In genomic region chr18:48996901-48997463, GRCh38 we compare ENCODE assay signal across 7 cellular contexts. TPM values are rescaled to one million over a fixed set of nuclear protein-coding genes. Genes with fewer than 3 reads are reported as not detected.
DNase-seq lines count a peak whose midpoint lies in the region; ATAC-seq, FAIRE-seq and TF ChIP-seq lines count a peak whose summit lies in the region.

No MANE protein-coding gene starts in this region.

- H3K27me3 ChIP-seq in OCI-LY1 (ENCODE audit: insufficient read depth, low read length) (peaks cover 12% of the 10 kb centered on the region; the same call in 1 of the 2 replicates), H1 (replicated peaks in 1 of 4; ENCODE audit: control insufficient read depth in 3 of 4, extremely low read depth in 1 of 4, insufficient read depth in 3 of 4, low read length in 3 of 4) (no peaks in the 10 kb centered on the region; a peak in 3 of 7 replicates), neuronal stem cell (ENCODE audit: control insufficient read depth in 3 of 3, insufficient read depth in 3 of 3, low read depth in 1 of 3, low read length in 3 of 3) (peaks cover 0 to 12% (median under 1%) of the 10 kb centered on the region in 3 experiments)

- 74% methylated on average over 8 of the region's 8 CpGs; no CpG with 5 or more reads in 1 of the 2 experiments for WGBS in H1 (ENCODE audit: extremely low coverage in 1 of 2, insufficient coverage in 1 of 2, insufficient read length in 1 of 2, insufficient replicate concordance in 2 of 2, low coverage in 1 of 2, low lambda C conversion rate in 2 of 2, missing lambda C conversion rate in 1 of 2), 2 experiments
- no CpG with 5 or more reads among the region's 8 CpGs for WGBS in neuronal stem cell (ENCODE audit: extremely low coverage in 2 of 2, insufficient read length in 2 of 2, insufficient replicate concordance in 1 of 2), 2 donors

- H2BK20ac ChIP-seq in H1 (ENCODE audit: low read length) = peak overlapping the region; percentile 48; the same call in 1 of the 2 replicates

- no peak overlapping the region for H3K9ac ChIP-seq in OCI-LY1 (ENCODE audit: low read length)
- H3K9ac ChIP-seq in H1 (replicated peaks in 1 of 4; ENCODE audit: extremely low read depth in 1 of 4, low read depth in 3 of 4, low read length in 3 of 4) = no peak overlapping the region
- H3K9ac ChIP-seq in neuronal stem cell (ENCODE audit: low read depth, low read length, poor library complexity) = no peak overlapping the region

- H2BK12ac ChIP-seq in H1 (ENCODE audit: low read depth, low read length) (no peak overlapping the region), neuronal stem cell (ENCODE audit: low read length) (no peak overlapping the region)

- H4K91ac ChIP-seq in H1 (replicated peaks; ENCODE audit: insufficient read length, low read length) = no peak overlapping the region
- H4K91ac ChIP-seq in neuronal stem cell (ENCODE audit: low read depth, low read length, poor library complexity) = peak overlapping the region; percentile 57

- H4K20me1 ChIP-seq in OCI-LY1 (ENCODE audit: insufficient read depth, low read length) = no peaks in the 10 kb centered on the region
- H4K20me1 ChIP-seq in H1 (replicated peaks in 1 of 2; ENCODE audit: control insufficient read depth in 1 of 2, insufficient read depth in 2 of 2, low read length in 2 of 2) = no peaks in the 10 kb centered on the region

- peak; percentile 19 to 22; a peak in 1 of 4 replicates for TF ChIP-seq RAD21 in H1 (IDR thresholded peaks at IDR 0.05 in 1 of 2, conservative IDR thresholded peaks at IDR 0.05 in 1 of 2; ENCODE audit: low read depth in 2 of 2, low read length in 2 of 2)

- H3K4me2 ChIP-seq in OCI-LY1 (ENCODE audit: low read length) (no peak overlapping the region), H1 (ENCODE audit: insufficient read depth in 1 of 2, low read depth in 2 of 2, low read length in 2 of 2) (no peak overlapping the region), neuronal stem cell (ENCODE audit: insufficient read depth, low read length, poor library complexity, severe bottlenecking) (no peak overlapping the region)

- no peaks in the 10 kb centered on the region for H3K23me2 ChIP-seq in H1 (ENCODE audit: low read depth, low read length)

- H2BK120ac ChIP-seq in H1 (replicated peaks; ENCODE audit: low read depth, low read length) (no peak overlapping the region), neuronal stem cell (ENCODE audit: low read depth, low read length) (no peak overlapping the region)

- FAIRE-seq in G401.6 (lab: Jason Lieb, UNC) = peak; percentile 98
- FAIRE-seq in H1 (lab: Jason Lieb, UNC) = no peak
- no peak for FAIRE-seq in GM12891 (lab: Jason Lieb, UNC)

- POLR2A ChIA-PET in H1 (lab: Charles Lee; ENCODE audit: partially characterized antibody) = interaction anchor here (0.8 to 2.1 kb wide), 4 partner anchors 8 to 44 kb away, joined by 3 to 6 read pairs (median 4); no protein-coding TSS in a partner anchor

- no peak for DNase-seq in H1 (ENCODE audit: low read depth in 1 of 2, low spot score in 2 of 2)
- no peak for DNase-seq in neuronal stem cell (ENCODE audit: low spot score)
- DNase-seq in ureter (ENCODE audit: low spot score) = no peak
- DNase-seq in GM12891 (ENCODE audit: insufficient read length, low spot score) = no peak

- no peaks in the 10 kb centered on the region for H3F3A ChIP-seq in OCI-LY1 (ENCODE audit: insufficient read depth, low read length)

- H2BK15ac ChIP-seq in H1 (ENCODE audit: low read length) = no peak overlapping the region
- H2BK15ac ChIP-seq in neuronal stem cell (ENCODE audit: low read length) = no peak overlapping the region

- H2AK5ac ChIP-seq in H1 (ENCODE audit: low read depth, low read length) = no peak overlapping the region
- peak overlapping the region; percentile 72 for H2AK5ac ChIP-seq in neuronal stem cell (ENCODE audit: low read depth, low read length)

- H2AFZ ChIP-seq in OCI-LY1 (ENCODE audit: low read length) = no peak overlapping the region
- no peak overlapping the region for H2AFZ ChIP-seq in H1 (ENCODE audit: low read length)
- no peak overlapping the region for H2AFZ ChIP-seq in neuronal stem cell (ENCODE audit: low read length)

- H3K79me2 ChIP-seq in OCI-LY1 (ENCODE audit: insufficient read depth, low read length) (no peaks in the 10 kb centered on the region), H1 (ENCODE audit: control insufficient read depth in 1 of 2, insufficient read depth in 2 of 2, low read length in 2 of 2) (no peaks in the 10 kb centered on the region)

- H3K4ac ChIP-seq in H1 (replicated peaks; ENCODE audit: insufficient read length, low read depth, low read length) (no peak overlapping the region), neuronal stem cell (ENCODE audit: low read length) (no peak overlapping the region)

- H3K4me3 ChIP-seq in OCI-LY1 (ENCODE audit: low read depth, low read length, poor library complexity, severe bottlenecking) (no peak overlapping the region), H1 (ENCODE audit: extremely low read depth in 1 of 4, insufficient read depth in 2 of 4, low read depth in 3 of 4, low read length in 4 of 4) (no peak overlapping the region), neuronal stem cell (ENCODE audit: low read length in 2 of 2) (no peak overlapping the region)

- H3K4me1 ChIP-seq in OCI-LY1 (ENCODE audit: insufficient read depth, low read length, severe bottlenecking) (peaks cover 4% of the 10 kb centered on the region), H1 (replicated peaks in 1 of 4; ENCODE audit: control insufficient read depth in 3 of 4, insufficient read depth in 4 of 4, low read length in 3 of 4) (peaks cover 6 to 12% (median 9%) of the 10 kb centered on the region in 4 experiments), neuronal stem cell (ENCODE audit: control insufficient read depth in 2 of 2, insufficient read depth in 1 of 2, low read depth in 1 of 2, low read length in 2 of 2) (peaks cover 14 to 15% of the 10 kb centered on the region in 2 donors)

- H3K36me3 ChIP-seq in OCI-LY1 (ENCODE audit: insufficient read depth, low read length) (no peaks in the 10 kb centered on the region), H1 (ENCODE audit: control insufficient read depth in 2 of 4, insufficient read depth in 4 of 4, low read length in 3 of 4) (no peaks in the 10 kb centered on the region), neuronal stem cell (replicated peaks in 1 of 2; ENCODE audit: control insufficient read depth in 2 of 2, insufficient read depth in 2 of 2, low read length in 2 of 2) (no peaks in the 10 kb centered on the region)

- H4K8ac ChIP-seq in H1 (ENCODE audit: extremely low read depth, insufficient read depth, low read length) (no peak overlapping the region), neuronal stem cell (ENCODE audit: low read depth, low read length) (no peak overlapping the region)

- no peak for TF ChIP-seq POLR2A in H1 (IDR thresholded peaks at IDR 0.05; ENCODE audit: control extremely low read depth in 1 of 2, low read depth in 2 of 2, low read length in 2 of 2)
- no peak for TF ChIP-seq POLR2A in GM12891 (IDR thresholded peaks at IDR 0.05; ENCODE audit: low read depth, low read length)

- no peak overlapping the region for H3K27ac ChIP-seq in OCI-LY1 (ENCODE audit: low read depth, low read length, poor library complexity, severe bottlenecking)
- H3K27ac ChIP-seq in H1 (ENCODE audit: low read depth, low read length) = no peak overlapping the region
- no peak overlapping the region for H3K27ac ChIP-seq in neuronal stem cell (replicated peaks; ENCODE audit: low read length)

- H3K14ac ChIP-seq in H1 (ENCODE audit: insufficient read length) (no peak overlapping the region), neuronal stem cell (ENCODE audit: low read length) (no peak overlapping the region)

- H3K23ac ChIP-seq in H1 (ENCODE audit: insufficient read length) = no peak overlapping the region
- H3K23ac ChIP-seq in neuronal stem cell (ENCODE audit: low read depth, low read length, poor library complexity) = no peak overlapping the region

- ATAC-seq in GM19452 (IDR thresholded peaks at IDR 0.05; ENCODE audit: unreplicated experiment) = no peak

- peak overlapping the region; percentile 66; the same call in 1 of the 2 replicates for H2BK5ac ChIP-seq in H1 (ENCODE audit: low read depth, low read length)
- H2BK5ac ChIP-seq in neuronal stem cell (ENCODE audit: low read length) = no peak overlapping the region

- H3K9me2 ChIP-seq in OCI-LY1 (ENCODE audit: low read depth, low read length) = no peaks in the 10 kb centered on the region

- no peak for TF ChIP-seq EP300 in H1 (IDR thresholded peaks at IDR 0.05; ENCODE audit: borderline replicate concordance in 1 of 2, low read depth in 2 of 2, low read length in 2 of 2)

- CTCF ChIA-PET in H1 (lab: Charles Lee; ENCODE audit: partially characterized antibody) = interaction anchor here (0.9 to 5.1 kb wide), 10 partner anchors 9 to 220 kb away, joined by 3 to 34 read pairs (median 4); no protein-coding TSS in a partner anchor

- H3K18ac ChIP-seq in H1 (ENCODE audit: extremely low read depth, low read length) (no peak overlapping the region), neuronal stem cell (ENCODE audit: low read length) (peak overlapping the region; percentile 75)

- no peak overlapping the region for H4K5ac ChIP-seq in H1 (ENCODE audit: insufficient read length, low read depth, low read length)

- TF ChIP-seq CTCF in OCI-LY1 (IDR thresholded peaks at IDR 0.05; ENCODE audit: low read length) = peak; percentile 5; the same call in 1 of the 2 replicates
- TF ChIP-seq CTCF in H1 (IDR thresholded peaks at IDR 0.05; ENCODE audit: control extremely low read depth in 1 of 3, insufficient read depth in 1 of 3, low read depth in 1 of 3, low read length in 3 of 3) = peak in 1 of 3 experiments; percentile 26; a peak in 1 of 4 replicates

- H3K79me1 ChIP-seq in H1 (ENCODE audit: low read depth, low read length) (no peaks in the 10 kb centered on the region), neuronal stem cell (ENCODE audit: low read depth, low read length) (peaks cover 1% of the 10 kb centered on the region)

- H3K56ac ChIP-seq in H1 (replicated peaks; ENCODE audit: insufficient read length, low read depth, low read length) = no peak overlapping the region

- H3K9me3 ChIP-seq in OCI-LY1 (ENCODE audit: low read length) = no peaks in the 10 kb centered on the region
- no peaks in the 10 kb centered on the region for H3K9me3 ChIP-seq in H1 (ENCODE audit: insufficient read depth in 2 of 2, low read depth in 1 of 2, low read length in 1 of 2)
- H3K9me3 ChIP-seq in neuronal stem cell (replicated peaks in 1 of 2; ENCODE audit: control insufficient read depth in 2 of 2, insufficient read depth in 1 of 2, low read depth in 1 of 2, low read length in 2 of 2) = no peaks in the 10 kb centered on the region

RNA-seq across cellular contexts. Expression of gene SMAD7, which starts 46.2 kb away (rescaled TPM):
- total RNA-seq in H1 (2021; fragmentation: NEBNext Ultra II Directional; extraction: Animal tissue kit (Norgen Biotek cat#: 25700)) = 13.8 and 15.5 TPM in 2 replicates
- polyA plus RNA-seq in H1 (2011; rRNA removed) = 6.5 and 6.6 TPM in 2 replicates
- polyA plus RNA-seq in H1 (2011; cell fraction: cytosol; rRNA removed) = 6.1 TPM
- polyA plus RNA-seq in H1 (2011; cell fraction: nucleus; rRNA removed) = 9.4 TPM
- 3.7 to 4.5 TPM (median 4.3 TPM) in 4 replicates for polyA plus RNA-seq in H1 (2012, experiment 1 of 2)
- 4.8 TPM for polyA plus RNA-seq in H1 (2012, experiment 2 of 2)
- polyA plus RNA-seq in H1 (2013, experiment 1 of 2) = 12.4 TPM
- polyA plus RNA-seq in H1 (2013, experiment 2 of 2) = 12.0 TPM
- polyA minus RNA-seq in H1 (2011; rRNA and poly(A)+ RNA removed) = 10.3 and 13.5 TPM in 2 replicates
- 9.7 TPM for polyA minus RNA-seq in H1 (2011; cell fraction: cytosol; rRNA and poly(A)+ RNA removed)
- polyA minus RNA-seq in H1 (2011; cell fraction: nucleus; rRNA and poly(A)+ RNA removed) = 9.4 TPM
- polyA plus RNA-seq in neuronal stem cell (2013, experiment 1 of 2) = 0.57 TPM
- polyA plus RNA-seq in neuronal stem cell (2013, experiment 2 of 2) = 0.79 TPM
- total RNA-seq in ureter = 23.2 TPM
- polyA plus RNA-seq in GM12891 (2012; ENCODE audit: low read depth, missing spikeins) = 4.7 TPM
